ENCODE assay signal across 1 cellular context in the genomic region with DNA sequence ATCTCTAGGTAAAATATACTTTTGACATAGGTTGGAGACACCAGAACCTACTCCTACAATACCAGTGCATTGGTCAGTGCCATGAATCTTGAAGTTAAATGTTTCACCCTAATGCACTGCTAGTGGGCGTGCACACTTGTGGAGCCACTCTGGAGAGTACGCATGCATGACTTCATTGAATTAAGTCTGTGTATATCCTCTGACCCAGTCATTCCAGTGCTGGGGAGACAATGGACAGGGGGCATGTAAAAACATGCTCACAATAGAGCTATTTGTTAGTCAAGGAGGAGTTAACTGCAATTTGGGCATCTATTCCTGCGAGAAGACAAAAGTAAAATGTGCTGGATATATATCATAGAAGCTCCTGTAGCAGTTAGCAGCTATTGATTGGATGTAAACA.
TF ChIP-seq lines count a peak whose summit lies in the region.

No MANE protein-coding gene starts in this region.

TF ChIP-seq in GM12878, 131 proteins besides CTCF, POLR2A, EP300 and RAD21:
- no peak for TF ChIP-seq SREBF1 (IDR thresholded peaks at IDR 0.05; ENCODE audit: low read length)
- TF ChIP-seq ZBED1 (IDR thresholded peaks at IDR 0.05; ENCODE audit: borderline replicate concordance): no peak
- TF ChIP-seq, protein P1, sequence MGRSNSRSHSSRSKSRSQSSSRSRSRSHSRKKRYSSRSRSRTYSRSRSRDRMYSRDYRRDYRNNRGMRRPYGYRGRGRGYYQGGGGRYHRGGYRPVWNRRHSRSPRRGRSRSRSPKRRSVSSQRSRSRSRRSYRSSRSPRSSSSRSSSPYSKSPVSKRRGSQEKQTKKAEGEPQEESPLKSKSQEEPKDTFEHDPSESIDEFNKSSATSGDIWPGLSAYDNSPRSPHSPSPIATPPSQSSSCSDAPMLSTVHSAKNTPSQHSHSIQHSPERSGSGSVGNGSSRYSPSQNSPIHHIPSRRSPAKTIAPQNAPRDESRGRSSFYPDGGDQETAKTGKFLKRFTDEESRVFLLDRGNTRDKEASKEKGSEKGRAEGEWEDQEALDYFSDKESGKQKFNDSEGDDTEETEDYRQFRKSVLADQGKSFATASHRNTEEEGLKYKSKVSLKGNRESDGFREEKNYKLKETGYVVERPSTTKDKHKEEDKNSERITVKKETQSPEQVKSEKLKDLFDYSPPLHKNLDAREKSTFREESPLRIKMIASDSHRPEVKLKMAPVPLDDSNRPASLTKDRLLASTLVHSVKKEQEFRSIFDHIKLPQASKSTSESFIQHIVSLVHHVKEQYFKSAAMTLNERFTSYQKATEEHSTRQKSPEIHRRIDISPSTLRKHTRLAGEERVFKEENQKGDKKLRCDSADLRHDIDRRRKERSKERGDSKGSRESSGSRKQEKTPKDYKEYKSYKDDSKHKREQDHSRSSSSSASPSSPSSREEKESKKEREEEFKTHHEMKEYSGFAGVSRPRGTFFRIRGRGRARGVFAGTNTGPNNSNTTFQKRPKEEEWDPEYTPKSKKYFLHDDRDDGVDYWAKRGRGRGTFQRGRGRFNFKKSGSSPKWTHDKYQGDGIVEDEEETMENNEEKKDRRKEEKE (IDR thresholded peaks at IDR 0.05): no peak
- TF ChIP-seq FOXK2 (IDR thresholded peaks at IDR 0.05): no peak
- no peak for TF ChIP-seq CEBPB (IDR thresholded peaks at IDR 0.05; ENCODE audit: borderline replicate concordance in 1 of 2, low read depth in 2 of 2, low read length in 2 of 2)
- no peak for TF ChIP-seq ETV6 (conservative IDR thresholded peaks at IDR 0.05 in 1 of 2, IDR thresholded peaks at IDR 0.05 in 1 of 2; ENCODE audit: borderline replicate concordance in 1 of 2, low read depth in 1 of 2)
- no peak for TF ChIP-seq MLLT1 (IDR thresholded peaks at IDR 0.05)
- TF ChIP-seq ATF3 (IDR thresholded peaks at IDR 0.05; ENCODE audit: borderline replicate concordance, extremely low read depth, low read depth, low read length): no peak
- TF ChIP-seq ZZZ3 (IDR thresholded peaks at IDR 0.05; ENCODE audit: control insufficient read depth, insufficient read length, low read depth): no peak
- no peak for TF ChIP-seq MEF2B (IDR thresholded peaks at IDR 0.05; ENCODE audit: partially characterized antibody, poor library complexity, severe bottlenecking)
- no peak for TF ChIP-seq ZNF217 (IDR thresholded peaks at IDR 0.05)
